Comparison of ENCODE assay signal across 22 cellular contexts in genomic region chr4:100983426-100983825, GRCh38.
"Had no signal": no experiment of that assay in that cellular context is flagged by ENCODE, and none has a peak within 500 bp of the region (broad histone marks: within the 10 kb centered on the region; RNA-seq: fewer than 3 reads in every experiment).

No MANE protein-coding gene starts in this region.

- H3K4me3 ChIP-seq: left ventricle myocardium inferior, right atrium auricular region, suprapubic skin had no signal

- FAIRE-seq: astrocyte, bronchial epithelial cell had no signal

- H3K27me3 Mint-ChIP-seq: natural killer cell treated with Interleukin-12 subunit alpha and Interleukin-12 subunit beta and Interleukin-15 and Interleukin-18, amount 100 ng/mL, for 72 hours; progenitor cell of endocrine pancreas; T-cell had no signal

- H3K27ac Mint-ChIP-seq: activated naive CD4-positive, alpha-beta T cell treated with anti-CD3 and anti-CD28 coated beads, Interleukin-2, amount 10 ng/mL, durations not matched to agents 7 days and 5 days; activated T-helper 2 cell treated with anti-CD3 and anti-CD28 coated beads, Interferon-gamma antibody, Interleukin-2, Interleukin-4, amounts not matched to agents 10 μg/mL and 5 μg/mL and 100 μg/mL, durations not matched to agents 14 hours and 24 hours and 36 hours; natural killer cell treated with Interleukin-12 subunit alpha and Interleukin-12 subunit beta and Interleukin-15 and Interleukin-18, amount 100 ng/mL, for 72 hours; progenitor cell of endocrine pancreas; T-cell had no signal

- DNase-seq: activated CD4-positive, alpha-beta T cell treated with anti-CD3 and anti-CD28 coated beads for 1 hour; activated CD4-positive, alpha-beta T cell treated with anti-CD3 and anti-CD28 coated beads, Interleukin-2, amount 50 U/mL, for 4 hours; activated naive CD4-positive, alpha-beta T cell treated with anti-CD3 and anti-CD28 coated beads, Interleukin-2, amount 10 ng/mL, durations not matched to agents 7 days and 5 days; hypothalamus; kidney; left ventricle myocardium inferior; nucleus accumbens; small intestine; stimulated activated CD4-positive, alpha-beta T cell treated with anti-CD3 and anti-CD28 coated beads, Interleukin-4, amount 100 ng/mL, for 4 hours; stimulated activated CD8-positive, alpha-beta memory T cell treated with anti-CD3 and anti-CD28 coated beads, Interleukin-4, amount 100 ng/mL, for 48 hours; stimulated activated naive CD4-positive, alpha-beta T cell treated with Interleukin-2 at 50 U/mL for 16 hours; T-cell; T-helper 9 cell; trophoblast cell had no signal

- H3K4me3 Mint-ChIP-seq: activated naive CD4-positive, alpha-beta T cell treated with anti-CD3 and anti-CD28 coated beads, Interleukin-2, amount 10 ng/mL, durations not matched to agents 7 days and 5 days; natural killer cell treated with Interleukin-12 subunit alpha and Interleukin-12 subunit beta and Interleukin-15 and Interleukin-18, amount 100 ng/mL, for 72 hours; T-cell had no signal

- H3K9me3 ChIP-seq: left ventricle myocardium inferior, right atrium auricular region, suprapubic skin had no signal

- H3K4me1 Mint-ChIP-seq: activated naive CD4-positive, alpha-beta T cell treated with anti-CD3 and anti-CD28 coated beads, Interleukin-2, amount 10 ng/mL, durations not matched to agents 7 days and 5 days; T-cell had no signal

- H3K36me3 Mint-ChIP-seq: activated naive CD4-positive, alpha-beta T cell treated with anti-CD3 and anti-CD28 coated beads, Interleukin-2, amount 10 ng/mL, durations not matched to agents 7 days and 5 days; natural killer cell treated with Interleukin-12 subunit alpha and Interleukin-12 subunit beta and Interleukin-15 and Interleukin-18, amount 100 ng/mL, for 72 hours; T-cell had no signal

- H3K4me1 ChIP-seq: right atrium auricular region, suprapubic skin had no signal

- ATAC-seq: natural killer cell treated with Interleukin-12 subunit alpha and Interleukin-12 subunit beta and Interleukin-15 and Interleukin-18, amount 100 ng/mL, for 72 hours; T-cell had no signal

- H3K27ac ChIP-seq: epithelial cell of prostate, left ventricle myocardium inferior, right atrium auricular region, suprapubic skin had no signal

- H3K27me3 ChIP-seq: right atrium auricular region, suprapubic skin had no signal

- H3K36me3 ChIP-seq: left ventricle myocardium inferior, right atrium auricular region, suprapubic skin had no signal

- H3K9me3 Mint-ChIP-seq: activated naive CD4-positive, alpha-beta T cell treated with anti-CD3 and anti-CD28 coated beads, Interleukin-2, amount 10 ng/mL, durations not matched to agents 7 days and 5 days; activated T-helper 2 cell treated with anti-CD3 and anti-CD28 coated beads, Interferon-gamma antibody, Interleukin-2, Interleukin-4, amounts not matched to agents 10 μg/mL and 5 μg/mL and 100 μg/mL, durations not matched to agents 14 hours and 24 hours and 36 hours; natural killer cell treated with Interleukin-12 subunit alpha and Interleukin-12 subunit beta and Interleukin-15 and Interleukin-18, amount 100 ng/mL, for 72 hours; T-cell had no signal
